26 cellular contexts compared by ENCODE assay signal in genomic region chr1:96763514-96763913, GRCh38.
"Had no signal": no experiment of that assay in that cellular context is flagged by ENCODE, and none has a peak within 500 bp of the region (broad histone marks: within the 10 kb centered on the region; RNA-seq: fewer than 3 reads in every experiment).

No MANE protein-coding gene starts in this region.

- H3K4me3 Mint-ChIP-seq: naive thymus-derived CD4-positive, alpha-beta T cell; natural killer cell; nephron; neural progenitor cell; stimulated activated effector memory CD8-positive, alpha-beta T cell treated with anti-CD3 and anti-CD28 coated beads, Interleukin-12 subunit alpha, Interleukin-12 subunit beta, amount 100 ng/mL, for 72 hours; stimulated activated naive B cell treated with anti-CD40 and anti-IgM and Interleukin-4, amounts not matched to agents 10 μg/mL and 1 μg/mL and 100 μg/mL, for 72 hours; stimulated activated naive CD8-positive, alpha-beta T cell treated with anti-CD3 and anti-CD28 coated beads, Interleukin-15, Interleukin-2, amounts not matched to agents 100 ng/mL and 50 ng/mL, for 24 hours had no signal

- H3K36me3 ChIP-seq: pancreas, thoracic aorta, thyroid gland, upper lobe of left lung, vagina had no signal

- DNase-seq: naive thymus-derived CD4-positive, alpha-beta T cell; natural killer cell; occipital lobe; pancreas; psoas muscle; right cardiac atrium; stimulated activated CD4-positive, alpha-beta T cell treated with anti-CD3 and anti-CD28 coated beads, Interleukin-15, amount 100 ng/mL, for 24 hours; stimulated activated CD4-positive, alpha-beta T cell treated with anti-CD3 and anti-CD28 coated beads, Interleukin-2, amount 100 ng/mL, for 24 hours; stimulated activated CD4-positive, alpha-beta T cell treated with anti-CD3 and anti-CD28 coated beads, Interleukin-2, amount 100 ng/mL, for 48 hours; stimulated activated CD4-positive, alpha-beta T cell treated with anti-CD3 and anti-CD28 coated beads, Interleukin-4, amount 100 ng/mL, for 24 hours; stimulated activated naive B cell treated with anti-CD40 and anti-IgM and Interleukin-4, amounts not matched to agents 10 μg/mL and 1 μg/mL and 100 μg/mL, for 72 hours; stimulated activated naive CD4-positive, alpha-beta T cell treated with Interleukin-2 at 50 U/mL for 16 hours; stomach; thyroid gland; trophoblast cell had no signal

- FAIRE-seq: pancreas, urothelium cell line had no signal

- H3K4me2 ChIP-seq: neural progenitor cell had no signal

- H3K9me3 Mint-ChIP-seq: stimulated activated effector memory CD8-positive, alpha-beta T cell treated with anti-CD3 and anti-CD28 coated beads, Interleukin-12 subunit alpha, Interleukin-12 subunit beta, amount 100 ng/mL, for 72 hours had no signal

- H3K27ac ChIP-seq: neural progenitor cell, pancreas, psoas muscle, skin epidermis, stomach, thoracic aorta, thyroid gland, tibial nerve, upper lobe of left lung, vagina had no signal

- H3K9ac ChIP-seq: neural progenitor cell had no signal

- ATAC-seq: naive thymus-derived CD4-positive, alpha-beta T cell; natural killer cell; pancreas; psoas muscle; right cardiac atrium; sciatic nerve; stimulated activated effector memory CD8-positive, alpha-beta T cell treated with anti-CD3 and anti-CD28 coated beads, Interleukin-12 subunit alpha, Interleukin-12 subunit beta, amount 100 ng/mL, for 72 hours; stimulated activated naive B cell treated with anti-CD40 and anti-IgM and Interleukin-4, amounts not matched to agents 10 μg/mL and 1 μg/mL and 100 μg/mL, for 72 hours had no signal

- H3K4me1 Mint-ChIP-seq: nephron, neural progenitor cell had no signal

- H3K36me3 Mint-ChIP-seq: natural killer cell had no signal

- H3K4me1 ChIP-seq: neural progenitor cell, pancreas, psoas muscle, thyroid gland, upper lobe of left lung, vagina had no signal

- H3K4me3 ChIP-seq: neural progenitor cell, pancreas, psoas muscle, skin epidermis, stomach, thoracic aorta, thyroid gland, tibial nerve, upper lobe of left lung, vagina had no signal

- H3K9me3 ChIP-seq: pancreas, psoas muscle, stomach, thoracic aorta, thyroid gland, upper lobe of left lung, vagina had no signal

- H3K27me3 ChIP-seq: neural progenitor cell, pancreas, stomach, thyroid gland, tibial nerve, upper lobe of left lung, vagina had no signal

- H3K27me3 Mint-ChIP-seq: naive thymus-derived CD4-positive, alpha-beta T cell; stimulated activated naive B cell treated with anti-CD40 and anti-IgM and Interleukin-4, amounts not matched to agents 10 μg/mL and 1 μg/mL and 100 μg/mL, for 72 hours; stimulated activated naive CD8-positive, alpha-beta T cell treated with anti-CD3 and anti-CD28 coated beads, Interleukin-15, Interleukin-2, amounts not matched to agents 100 ng/mL and 50 ng/mL, for 24 hours had no signal

- H2AFZ ChIP-seq: neural progenitor cell had no signal

- H3K27ac Mint-ChIP-seq: naive thymus-derived CD4-positive, alpha-beta T cell; natural killer cell; nephron; neural progenitor cell; stimulated activated effector memory CD8-positive, alpha-beta T cell treated with anti-CD3 and anti-CD28 coated beads, Interleukin-12 subunit alpha, Interleukin-12 subunit beta, amount 100 ng/mL, for 72 hours; stimulated activated naive B cell treated with anti-CD40 and anti-IgM and Interleukin-4, amounts not matched to agents 10 μg/mL and 1 μg/mL and 100 μg/mL, for 72 hours; stimulated activated naive CD8-positive, alpha-beta T cell treated with anti-CD3 and anti-CD28 coated beads, Interleukin-15, Interleukin-2, amounts not matched to agents 100 ng/mL and 50 ng/mL, for 24 hours had no signal
